30 cellular contexts compared by ENCODE assay signal in the genomic region with DNA sequence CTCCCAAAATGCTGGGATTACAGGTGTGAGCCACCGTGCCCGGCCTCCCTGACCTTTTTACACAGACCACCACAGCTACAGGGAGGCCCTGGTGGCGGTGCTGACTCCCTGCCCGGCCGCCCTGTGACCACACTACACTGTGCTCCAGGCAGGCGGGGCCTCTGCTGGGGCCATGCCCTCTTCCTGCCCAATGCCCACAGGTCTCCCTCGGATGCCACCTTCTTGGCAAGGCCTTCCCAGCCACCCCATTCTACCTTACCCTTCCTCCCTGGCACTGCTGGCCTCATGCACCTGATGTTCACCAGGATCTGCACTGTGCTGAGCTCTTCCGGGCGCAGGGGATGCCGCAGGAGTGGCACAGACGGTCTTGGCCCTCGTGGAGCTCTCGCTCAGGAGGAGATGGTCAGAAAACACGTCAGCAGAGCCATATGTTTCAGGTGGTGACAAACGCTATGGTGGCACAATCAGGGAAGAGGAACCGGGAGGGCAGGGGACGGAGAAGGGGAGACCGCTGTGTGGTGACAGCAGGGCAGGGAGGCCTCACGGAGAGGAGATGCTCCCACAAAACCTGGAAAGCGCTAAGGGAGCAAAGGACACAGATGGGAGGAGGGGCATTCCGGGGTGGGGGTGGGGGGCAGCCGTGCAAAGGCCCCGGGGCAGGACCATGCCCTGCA. TPM values are rescaled to one million over a fixed set of nuclear protein-coding genes. Genes with fewer than 3 reads are reported as not detected.
DNase-seq lines count a peak whose midpoint lies in the region; ATAC-seq, FAIRE-seq and TF ChIP-seq lines count a peak whose summit lies in the region.
"Had no signal": no experiment of that assay in that cellular context is flagged by ENCODE, and none has a peak within 500 bp of the region (broad histone marks: within the 10 kb centered on the region; RNA-seq: fewer than 3 reads in every experiment).

No MANE protein-coding gene starts in this region.

- intact Hi-C loops in K562 (cut with micrococcal nuclease), result no loop called here

- peaks cover 23% of the 10 kb centered on the region for H4K20me1 ChIP-seq in K562 (replicated peaks; ENCODE audit: control insufficient read depth, insufficient read depth, low read length)

- BruUV-seq in K562 (replicated peaks; lab: Mats Ljungman, UMichigan), result no TSS peak

- no peak overlapping the region for H2AFZ ChIP-seq in K562 (ENCODE audit: low read depth, low read length)

- TF ChIP-seq CTCF in K562 (IDR thresholded peaks at IDR 0.05 in 2 of 3, conservative IDR thresholded peaks at IDR 0.05 in 1 of 3; ENCODE audit: insufficient read depth in 2 of 3, low read depth in 1 of 3, low read length in 3 of 3), result no peak
- TF ChIP-seq CTCF in nephron (IDR thresholded peaks at IDR 0.05; ENCODE audit: unreplicated experiment in 3 of 3), result no peak
- no peak for TF ChIP-seq CTCF in thoracic aorta (IDR thresholded peaks at IDR 0.05)

- peaks cover 6% of the 10 kb centered on the region for H3K4me1 Mint-ChIP-seq in nephron

- H3K27me3 ChIP-seq in K562 (ENCODE audit: control insufficient read depth in 2 of 2, insufficient read depth in 2 of 2, low read length in 2 of 2), result no peaks in the 10 kb centered on the region
- H3K27me3 ChIP-seq in thoracic aorta (replicated peaks; ENCODE audit: insufficient read depth), result no peaks in the 10 kb centered on the region
- H3K27me3 ChIP-seq: dorsolateral prefrontal cortex, pancreas, Peyer's patch, stomach, tibial nerve had no signal

- no peak for TF ChIP-seq POLR2A in K562 (conservative IDR thresholded peaks at IDR 0.05)

- TF ChIP-seq RAD21 in K562 (CRISPR knock-in tag; conservative IDR thresholded peaks at IDR 0.05 in 1 of 2, IDR thresholded peaks at IDR 0.05 in 1 of 2), result no peak

- peaks cover 76% of the 10 kb centered on the region for H3K79me2 ChIP-seq in K562 (ENCODE audit: control insufficient read depth, insufficient read depth, low read length)

- H3K27ac Mint-ChIP-seq in nephron, result no peak overlapping the region
- H3K27ac Mint-ChIP-seq: activated CD4-positive, alpha-beta T cell treated with anti-CD3 and anti-CD28 coated beads, Interleukin-2, amount 10 ng/mL, durations not matched to agents 7 days and 5 days; activated T-cell treated with anti-CD3 and anti-CD28 coated beads, Interleukin-2, amount 50 U/mL, for 24 hours had no signal

- H3K27ac ChIP-seq in K562 (ENCODE audit: extremely low read depth, low read depth, low read length) (no peak overlapping the region), thoracic aorta (peak overlapping the region; percentile 5 to 17)
- H3K27ac ChIP-seq: 22Rv1, pancreas, Peyer's patch, tibial nerve, WERI-Rb-1 had no signal

- peak; percentile 40 to 79 for DNase-seq in NCI-H524 (lab: John Stamatoyannopoulos, UW)
- DNase-seq in NCI-H524 treated with DMSO at 0.1 percent for 48 hours (lab: John Stamatoyannopoulos, UW), result no peak
- DNase-seq in K562 (ENCODE audit: extremely low read depth in 1 of 4, low spot score in 3 of 4), result no peak
- DNase-seq in thoracic aorta (ENCODE audit: low spot score), result no peak
- no peak for DNase-seq in RCC 7860 (ENCODE audit: low spot score)
- no peak for DNase-seq in activated naive CD4-positive, alpha-beta T cell treated with Interleukin-2 at 50 U/mL for 16 hours
- DNase-seq: activated CD4-positive, alpha-beta T cell treated with anti-CD3 and anti-CD28 coated beads, Interleukin-2, amount 10 ng/mL, durations not matched to agents 7 days and 5 days; activated T-cell treated with anti-CD3 and anti-CD28 coated beads, Interleukin-2, amount 50 U/mL, for 24 hours; central memory CD4-positive, alpha-beta T cell; IMR-90; kidney glomerular epithelial cell; natural killer cell; NCI-H1436 treated with DMSO at 0.1 percent for 48 hours; NCI-H2081 treated with DMSO at 0.1 percent for 48 hours; NCI-H226; NCI-H748 treated with DMSO at 0.1 percent for 48 hours; pancreas; Peyer's patch; SIG-M5; stomach; WERI-Rb-1 had no signal

- H3K9ac ChIP-seq in K562 (ENCODE audit: insufficient read depth in 1 of 2, low read depth in 2 of 2, low read length in 2 of 2), result no peak overlapping the region

- H3K27me3 Mint-ChIP-seq in nephron (ENCODE audit: low read depth), result no peaks in the 10 kb centered on the region
- H3K27me3 Mint-ChIP-seq: activated CD4-positive, alpha-beta T cell treated with anti-CD3 and anti-CD28 coated beads, Interleukin-2, amount 10 ng/mL, durations not matched to agents 7 days and 5 days; activated T-cell treated with anti-CD3 and anti-CD28 coated beads, Interleukin-2, amount 50 U/mL, for 24 hours had no signal

- no peaks in the 10 kb centered on the region; the same call in 1 of the 2 replicates for H3K9me3 ChIP-seq in K562 (replicated peaks; ENCODE audit: control insufficient read depth, insufficient read depth, low read depth, low read length)
- H3K9me3 ChIP-seq in thoracic aorta, result no peaks in the 10 kb centered on the region
- H3K9me3 ChIP-seq: pancreas, Peyer's patch, stomach, tibial nerve had no signal

- peak overlapping the region; percentile 46 to 58 (median 56) for H3K4me3 Mint-ChIP-seq in nephron
- H3K4me3 Mint-ChIP-seq: activated CD4-positive, alpha-beta T cell treated with anti-CD3 and anti-CD28 coated beads, Interleukin-2, amount 10 ng/mL, durations not matched to agents 7 days and 5 days; activated T-cell treated with anti-CD3 and anti-CD28 coated beads, Interleukin-2, amount 50 U/mL, for 24 hours had no signal

- 92% methylated on average over 17 of the region's 23 CpGs for WGBS in K562 (ENCODE audit: insufficient coverage, low coverage, missing lambda C conversion rate)

- CTCF ChIA-PET in K562 (lab: Yijun Ruan, JAX; ENCODE audit: low intra/inter-chr PET ratio), result no interaction called here

- no peak for TF ChIP-seq EP300 in K562 (IDR thresholded peaks at IDR 0.05; ENCODE audit: low read length)

- in situ Hi-C loops in K562 (cut with MboI), result no loop called here

- H3K4me2 ChIP-seq in K562 (ENCODE audit: insufficient read depth, low read length), result no peak overlapping the region
- H3K4me2 ChIP-seq: smooth muscle cell had no signal

- peaks cover 5% of the 10 kb centered on the region for H3K36me3 Mint-ChIP-seq in nephron (ENCODE audit: low read depth)
- H3K36me3 Mint-ChIP-seq: natural killer cell had no signal

- ATAC-seq in K562 (no peak), thoracic aorta (ENCODE audit: insufficient number of reproducible peaks, low FRiP score, low read depth) (no peak), HG03045 (IDR thresholded peaks at IDR 0.05; ENCODE audit: unreplicated experiment) (no peak)
- ATAC-seq: HCT116, natural killer cell, pancreas had no signal

- no peaks in the 10 kb centered on the region for H3K9me3 Mint-ChIP-seq in nephron
- H3K9me3 Mint-ChIP-seq: activated CD4-positive, alpha-beta T cell treated with anti-CD3 and anti-CD28 coated beads, Interleukin-2, amount 10 ng/mL, durations not matched to agents 7 days and 5 days; activated T-cell treated with anti-CD3 and anti-CD28 coated beads, Interleukin-2, amount 50 U/mL, for 24 hours; natural killer cell had no signal

- H3K4me3 ChIP-seq in K562 (no peak overlapping the region), thoracic aorta (no peak overlapping the region)
- H3K4me3 ChIP-seq: dorsolateral prefrontal cortex, pancreas, Peyer's patch, smooth muscle cell, stomach, tibial nerve had no signal

- H3K4me1 ChIP-seq in K562 (replicated peaks in 1 of 2; ENCODE audit: control insufficient read depth in 2 of 2, insufficient read depth in 2 of 2, low read length in 2 of 2), result peaks cover 12 to 88% of the 10 kb centered on the region in 2 experiments
- H3K4me1 ChIP-seq in thoracic aorta (ENCODE audit: control insufficient read depth in 1 of 2, low read depth in 2 of 2), result peaks cover 22 to 51% of the 10 kb centered on the region in 2 donors
- H3K4me1 ChIP-seq: pancreas had no signal

- FAIRE-seq in K562 (lab: Jason Lieb, UNC) (no peak), RCC 7860 (lab: Jason Lieb, UNC) (no peak)
- FAIRE-seq: frontal cortex, G401.6, pancreas had no signal

- POLR2A ChIA-PET in K562 (lab: Yijun Ruan, JAX), result interaction anchor here (0.9 to 1.2 kb wide), 2 partner anchors 13 to 26 kb away, joined by 3 to 4 read pairs; no protein-coding TSS in a partner anchor

- H3K9me1 ChIP-seq in K562 (ENCODE audit: control insufficient read depth, insufficient read depth, low read length), result peaks cover 7% of the 10 kb centered on the region

- peaks cover 6% of the 10 kb centered on the region; the same call in 1 of the 3 replicates for H3K36me3 ChIP-seq in K562 (ENCODE audit: control insufficient read depth, insufficient read depth, low read length)
- no peaks in the 10 kb centered on the region for H3K36me3 ChIP-seq in thoracic aorta
- H3K36me3 ChIP-seq: pancreas, Peyer's patch had no signal

RNA-seq across cellular contexts. Expression of gene PIP5K1C, which starts 4.1 kb away (rescaled TPM):
- total RNA-seq in K562 (2011; cell fraction: chromatin; rRNA removed; ENCODE audit: low replicate concordance), result 21.1 and 62.3 TPM in 2 replicates
- total RNA-seq in K562 (2011; cell fraction: nucleolus; rRNA removed), result 28.3 and 30.5 TPM in 2 replicates
- total RNA-seq in K562 (2011; cell fraction: nucleoplasm; rRNA removed), result 15.8 and 17.5 TPM in 2 replicates
- 6.0 and 10.7 TPM in 2 replicates for total RNA-seq in K562 (2014; rRNA removed)
- 1.4 and 1.9 TPM in 2 replicates for total RNA-seq in K562 (2014; rRNA removed; fragmentation: Illumina TruSeq; extraction: Trizol)
- total RNA-seq in K562 (2015; rRNA removed; fragmentation: Illumina TruSeq; extraction: Trizol), result 4.1 and 5.3 TPM in 2 replicates
- 21.4 and 22.1 TPM in 2 replicates for total RNA-seq in K562 (2021)
- polyA plus RNA-seq in K562 (2011; rRNA removed), result 2.9 and 5.8 TPM in 2 replicates
- 2.9 and 6.4 TPM in 2 replicates for polyA plus RNA-seq in K562 (2011; cell fraction: cytosol; rRNA removed)
- 9.4 and 20.2 TPM in 2 replicates for polyA plus RNA-seq in K562 (2011; cell fraction: nucleus; rRNA removed)
- polyA plus RNA-seq in K562 (2012), result 16.8 and 22.4 TPM in 2 replicates
- 8.0 and 11.3 TPM in 2 replicates for polyA plus RNA-seq in K562 (2014; fragmentation: Illumina TruSeq; extraction: Trizol)
- under 1 TPM; 0.38 to 0.61 TPM for polyA plus RNA-seq in K562 (2014; fragmentation: Nextera tagmentation; extraction: Ambion mirVana)
- 7.6 and 8.3 TPM in 2 replicates for polyA plus RNA-seq in K562 (2014; rRNA removed)
- 5.1 and 9.5 TPM in 2 replicates for polyA minus RNA-seq in K562 (2011; rRNA and poly(A)+ RNA removed)
- polyA minus RNA-seq in K562 (2011; cell fraction: cytosol; rRNA and poly(A)+ RNA removed), result 15.8 and 26.9 TPM in 2 replicates
- polyA minus RNA-seq in K562 (2011; cell fraction: nucleus; rRNA and poly(A)+ RNA removed), result 13.1 and 15.9 TPM in 2 replicates
- 10 to 100 TPM; 82.6 to 84.5 TPM for total RNA-seq in thoracic aorta

RNA-seq across cellular contexts. Expression of gene TJP3, which starts 12.1 kb away (rescaled TPM):
- 1.8 and 7.1 TPM in 2 replicates for total RNA-seq in K562 (2011; cell fraction: chromatin; rRNA removed; ENCODE audit: low replicate concordance)
- total RNA-seq in K562 (2011; cell fraction: nucleolus; rRNA removed), result 2.9 and 3.5 TPM in 2 replicates
- total RNA-seq in K562 (2011; cell fraction: nucleoplasm; rRNA removed), result 1.8 and 2.6 TPM in 2 replicates
- 0.82 and 1.3 TPM in 2 replicates for total RNA-seq in K562 (2014; rRNA removed)
- 0.11 and 0.38 TPM in 2 replicates for total RNA-seq in K562 (2014; rRNA removed; fragmentation: Illumina TruSeq; extraction: Trizol)
- total RNA-seq in K562 (2015; rRNA removed; fragmentation: Illumina TruSeq; extraction: Trizol), result 0.34 and 0.58 TPM in 2 replicates
- total RNA-seq in K562 (2021), result 0.92 and 2.4 TPM in 2 replicates
- 1.8 and 2.2 TPM in 2 replicates for polyA plus RNA-seq in K562 (2011; rRNA removed)
- polyA plus RNA-seq in K562 (2011; cell fraction: cytosol; rRNA removed), result 1.9 and 5.2 TPM in 2 replicates
- polyA plus RNA-seq in K562 (2011; cell fraction: nucleus; rRNA removed), result 4.3 and 9.8 TPM in 2 replicates
- polyA plus RNA-seq in K562 (2012), result 3.2 and 4.0 TPM in 2 replicates
- polyA plus RNA-seq in K562 (2014; fragmentation: Illumina TruSeq; extraction: Trizol), result 0.54 and 1.1 TPM in 2 replicates
- under 1 TPM in 1 of 2 experiments, not detected in 1; 0.11 TPM for polyA plus RNA-seq in K562 (2014; fragmentation: Nextera tagmentation; extraction: Ambion mirVana)
- 0.56 and 0.73 TPM in 2 replicates for polyA plus RNA-seq in K562 (2014; rRNA removed)
- polyA minus RNA-seq in K562 (2011; rRNA and poly(A)+ RNA removed), result 1.5 and 1.9 TPM in 2 replicates
- polyA minus RNA-seq in K562 (2011; cell fraction: cytosol; rRNA and poly(A)+ RNA removed), result 0.86 and 2.2 TPM in 2 replicates
- 2.3 and 3.4 TPM in 2 replicates for polyA minus RNA-seq in K562 (2011; cell fraction: nucleus; rRNA and poly(A)+ RNA removed)
- 1 to 10 TPM in 1 of 2 donors, under 1 TPM in 1; 0.41 to 2.1 TPM for total RNA-seq in thoracic aorta
- total RNA-seq: frontal cortex, IMR-90 had no signal
- polyA plus RNA-seq: IMR-90 had no signal

Comparison
In these comparisons a context has a peak if more than half of its experiments do, and no peak if none do; other contexts are left out.
1. DNase-seq: peak in NCI-H524 (2 of 2); none in NCI-H524 treated with DMSO at 0.1 percent for 48 hours (single experiment), K562 (0 of 4), thoracic aorta (single experiment), RCC 7860 (single experiment) and activated naive CD4-positive, alpha-beta T cell treated with Interleukin-2 at 50 U/mL for 16 hours (single experiment).